In the genomic region with DNA sequence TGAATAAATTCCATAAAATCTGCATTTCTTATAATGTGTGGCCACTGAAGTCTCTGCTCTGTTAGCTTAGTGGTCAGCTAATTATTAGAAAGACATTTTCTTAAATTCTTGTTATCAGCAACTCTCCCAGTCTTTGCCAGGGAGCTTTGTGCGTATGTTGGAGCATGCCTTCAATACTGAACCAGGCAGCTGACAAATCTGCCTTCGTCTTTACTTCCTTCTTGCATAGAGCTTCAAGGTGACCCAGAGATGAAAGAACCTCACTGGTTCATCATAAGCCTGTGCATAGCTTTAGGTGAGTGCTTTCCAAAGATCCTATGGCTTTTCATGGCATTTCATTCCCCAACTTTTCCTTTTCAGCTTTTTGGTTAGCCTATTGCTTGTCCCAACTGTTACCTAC, we compare ENCODE assay signal across 27 cellular contexts.
"Had no signal": no experiment of that assay in that cellular context is flagged by ENCODE, and none has a peak within 500 bp of the region (broad histone marks: within the 10 kb centered on the region; RNA-seq: fewer than 3 reads in every experiment).

No MANE protein-coding gene starts in this region.

- H3K4me3 ChIP-seq: breast epithelium, left lung, lung, ovary, psoas muscle, right atrium auricular region, thyroid gland, upper lobe of right lung had no signal

- H3K27me3 ChIP-seq: breast epithelium, left lung, neutrophil, ovary, right atrium auricular region, thyroid gland, upper lobe of right lung had no signal

- H3K9me3 Mint-ChIP-seq: activated naive CD4-positive, alpha-beta T cell treated with anti-CD3 and anti-CD28 coated beads for 36 hours; activated T-cell treated with anti-CD3 and anti-CD28 coated beads, Interleukin-2, amount 50 U/mL, for 72 hours; central memory CD8-positive, alpha-beta T cell; natural killer cell treated with Interleukin-12 subunit alpha and Interleukin-12 subunit beta and Interleukin-15 and Interleukin-18, amount 100 ng/mL, for 72 hours had no signal

- H3K4me1 Mint-ChIP-seq: activated naive CD8-positive, alpha-beta T cell treated with anti-CD3 and anti-CD28 coated beads, Interleukin-2, amount 10 ng/mL, durations not matched to agents 7 days and 5 days; central memory CD8-positive, alpha-beta T cell had no signal

- DNase-seq: activated CD4-positive, alpha-beta memory T cell treated with anti-CD3 and anti-CD28 coated beads for 36 hours; activated CD4-positive, alpha-beta T cell treated with anti-CD3 and anti-CD28 coated beads for 48 hours; activated CD4-positive, CD25-positive, alpha-beta regulatory T cell; activated effector memory CD4-positive, alpha-beta T cell treated with Interleukin-2 at 50 U/mL for 16 hours; activated naive CD4-positive, alpha-beta T cell treated with anti-CD3 and anti-CD28 coated beads for 36 hours; activated naive CD8-positive, alpha-beta T cell treated with anti-CD3 and anti-CD28 coated beads, Interleukin-2, amount 10 ng/mL, durations not matched to agents 7 days and 5 days; activated T-cell treated with anti-CD3 and anti-CD28 coated beads, Interleukin-2, amount 50 U/mL, for 72 hours; amniotic stem cell; effector memory CD4-positive, alpha-beta T cell; hippocampal formation; kidney glomerular epithelial cell; left lung; ovary; psoas muscle; stimulated activated CD4-positive, alpha-beta T cell treated with anti-CD3 and anti-CD28 coated beads, Interleukin-4, amount 100 ng/mL, for 24 hours; stimulated activated naive CD8-positive, alpha-beta T cell treated with anti-CD3 and anti-CD28 coated beads, Interleukin-15, Interleukin-2, amounts not matched to agents 100 U/mL and 50 U/mL, for 24 hours; substantia nigra; T-helper 9 cell; thyroid gland; upper lobe of right lung had no signal

- H3K4me1 ChIP-seq: breast epithelium, left lung, psoas muscle, right atrium auricular region, thyroid gland had no signal

- H3K9me3 ChIP-seq: left lung, neutrophil, ovary, thyroid gland, upper lobe of right lung had no signal

- H3K27ac Mint-ChIP-seq: activated CD4-positive, alpha-beta memory T cell treated with anti-CD3 and anti-CD28 coated beads for 36 hours; activated naive CD4-positive, alpha-beta T cell treated with anti-CD3 and anti-CD28 coated beads for 36 hours; activated naive CD8-positive, alpha-beta T cell treated with anti-CD3 and anti-CD28 coated beads, Interleukin-2, amount 10 ng/mL, durations not matched to agents 7 days and 5 days; activated T-cell treated with anti-CD3 and anti-CD28 coated beads, Interleukin-2, amount 50 U/mL, for 72 hours; natural killer cell treated with Interleukin-12 subunit alpha and Interleukin-12 subunit beta and Interleukin-15 and Interleukin-18, amount 100 ng/mL, for 72 hours had no signal

- ATAC-seq: activated T-cell treated with anti-CD3 and anti-CD28 coated beads, Interleukin-2, amount 50 U/mL, for 72 hours; esophagus mucosa; left lung; natural killer cell treated with Interleukin-12 subunit alpha and Interleukin-12 subunit beta and Interleukin-15 and Interleukin-18, amount 100 ng/mL, for 72 hours; psoas muscle; stimulated activated naive CD8-positive, alpha-beta T cell treated with anti-CD3 and anti-CD28 coated beads, Interleukin-15, Interleukin-2, amounts not matched to agents 100 U/mL and 50 U/mL, for 24 hours; upper lobe of right lung had no signal

- H3K36me3 ChIP-seq: breast epithelium, left lung, neutrophil, ovary, right atrium auricular region, thyroid gland, upper lobe of right lung had no signal

- H3K4me3 Mint-ChIP-seq: activated CD4-positive, alpha-beta memory T cell treated with anti-CD3 and anti-CD28 coated beads for 36 hours; activated naive CD4-positive, alpha-beta T cell treated with anti-CD3 and anti-CD28 coated beads for 36 hours; activated naive CD8-positive, alpha-beta T cell treated with anti-CD3 and anti-CD28 coated beads, Interleukin-2, amount 10 ng/mL, durations not matched to agents 7 days and 5 days; activated T-cell treated with anti-CD3 and anti-CD28 coated beads, Interleukin-2, amount 50 U/mL, for 72 hours; central memory CD8-positive, alpha-beta T cell; natural killer cell treated with Interleukin-12 subunit alpha and Interleukin-12 subunit beta and Interleukin-15 and Interleukin-18, amount 100 ng/mL, for 72 hours had no signal

- H3K27ac ChIP-seq: breast epithelium, left lung, neutrophil, ovary, psoas muscle, right atrium auricular region, thyroid gland, upper lobe of right lung had no signal
